ENCODE assay signal across 9 cellular contexts in genomic region chr1:89363638-89364536, GRCh38. TPM values are rescaled to one million over a fixed set of nuclear protein-coding genes. Genes with fewer than 3 reads are reported as not detected.
A peak's percentile ranks its signal among the peaks of the same experiment; 100 is the strongest.
DNase-seq lines count a peak whose midpoint lies in the region; ATAC-seq and TF ChIP-seq lines count a peak whose summit lies in the region.
"Had no signal": no experiment of that assay in that cellular context is flagged by ENCODE, and none has a peak within 500 bp of the region (broad histone marks: within the 10 kb centered on the region; RNA-seq: fewer than 3 reads in every experiment).

Gene GBP6, plus strand, starts transcription at chr1:89364059. Its CDS starts 4,493 bp downstream, at chr1:89368552.

- TF ChIP-seq POLR2A in heart left ventricle (IDR thresholded peaks at IDR 0.05) = no peak

- H3K9ac ChIP-seq in PC-3 (ENCODE audit: low read length) = peak within 1 kb of the TSS; percentile 53

- H3K27ac ChIP-seq in CD4-positive, alpha-beta memory T cell (ENCODE audit: low read depth, low read length) = no peak within 1 kb of the TSS
- peak within 1 kb of the TSS; percentile 88 for H3K27ac ChIP-seq in PC-3 (ENCODE audit: low read length)
- H3K27ac ChIP-seq in heart left ventricle = peak within 1 kb of the TSS in 4 of 12 donors; percentile 6 to 24 (median 14)

- H3K9me3 ChIP-seq in CD4-positive, alpha-beta memory T cell (ENCODE audit: control insufficient read depth in 1 of 2, low read length in 2 of 2) = no peaks in the 10 kb centered on the region
- no peaks in the 10 kb centered on the region for H3K9me3 ChIP-seq in PC-3 (ENCODE audit: low read length)
- no peaks in the 10 kb centered on the region for H3K9me3 ChIP-seq in heart left ventricle

- peak within 1 kb of the TSS in 5 of 7 donors; percentile 12 to 38 (median 32) for H3K27ac Mint-ChIP-seq in CD4-positive, alpha-beta memory T cell
- no peak within 1 kb of the TSS for H3K27ac Mint-ChIP-seq in nephron progenitor cell

- CTCF ChIA-PET in CD4-positive, alpha-beta memory T cell (lab: Charles Lee; ENCODE audit: partially characterized antibody) = interaction anchor here (0.6 to 12.1 kb wide), 8 partner anchors 89 to 391 kb away, joined by 3 to 147 read pairs (median 4); no protein-coding TSS in a partner anchor
- CTCF ChIA-PET in PC-3 (lab: Charles Lee) = no interaction called here

- no peaks in the 10 kb centered on the region for H3K27me3 ChIP-seq in CD4-positive, alpha-beta memory T cell (ENCODE audit: insufficient read depth, low read length)
- H3K27me3 ChIP-seq in PC-3 (ENCODE audit: low read length) (peaks cover 3% of the 10 kb centered on the region; the same call in 1 of the 2 replicates), heart left ventricle (no peaks in the 10 kb centered on the region)

- no TSS peak for BruUV-seq in PC-3 (replicated peaks; lab: Mats Ljungman, UMichigan)

- H3K9me3 Mint-ChIP-seq in CD4-positive, alpha-beta memory T cell = no peaks in the 10 kb centered on the region
- H3K9me3 Mint-ChIP-seq in nephron progenitor cell = no peaks in the 10 kb centered on the region

- H3K4me3 Mint-ChIP-seq in CD4-positive, alpha-beta memory T cell = peak within 1 kb of the TSS in 5 of 8 donors; percentile 3 to 50 (median 26)
- no peak within 1 kb of the TSS for H3K4me3 Mint-ChIP-seq in nephron progenitor cell

- H3K79me2 ChIP-seq in PC-3 (ENCODE audit: low read length) = no peaks in the 10 kb centered on the region

- ATAC-seq in GM21447 (IDR thresholded peaks at IDR 0.05; ENCODE audit: unreplicated experiment) = peak; percentile 39
- ATAC-seq in PC-3 = peak; percentile 62
- ATAC-seq in heart left ventricle = peak; percentile 64 to 81 (median 76)
- ATAC-seq in HG03097 (IDR thresholded peaks at IDR 0.05; ENCODE audit: low FRiP score, unreplicated experiment) = no peak
- ATAC-seq: Panc1 had no signal

- no peaks in the 10 kb centered on the region for H3F3A ChIP-seq in PC-3 (ENCODE audit: low read length, unreplicated experiment)

- peaks cover 11% of the 10 kb centered on the region for H3K4me1 ChIP-seq in CD4-positive, alpha-beta memory T cell (ENCODE audit: insufficient read depth, low read length)
- H3K4me1 ChIP-seq in PC-3 (ENCODE audit: insufficient read depth, low read length) (peaks cover 23% of the 10 kb centered on the region), heart left ventricle (peaks cover 0 to 16% (median 13%) of the 10 kb centered on the region in 12 donors)

- no peak for DNase-seq in CD4-positive, alpha-beta memory T cell
- DNase-seq in PC-3 = peak; percentile 55
- peak in 2 of 5 donors; percentile 38 to 60 for DNase-seq in heart left ventricle
- DNase-seq in nephron progenitor cell = no peak
- no peak for DNase-seq in NCI-H748 treated with DMSO at 0.1 percent for 48 hours (lab: John Stamatoyannopoulos, UW)
- no peak for DNase-seq in NCI-H1105 (lab: John Stamatoyannopoulos, UW)

- H3K4me1 Mint-ChIP-seq in CD4-positive, alpha-beta memory T cell = peaks cover 9 to 17% (median 11%) of the 10 kb centered on the region in 4 donors
- peaks cover 15% of the 10 kb centered on the region for H3K4me1 Mint-ChIP-seq in nephron progenitor cell

- no peaks in the 10 kb centered on the region for H3K9me2 ChIP-seq in PC-3 (replicated peaks; ENCODE audit: low read length)

- H3K36me3 ChIP-seq in CD4-positive, alpha-beta memory T cell (ENCODE audit: insufficient read depth, low read length) = no peaks in the 10 kb centered on the region
- no peaks in the 10 kb centered on the region for H3K36me3 ChIP-seq in PC-3 (ENCODE audit: low read depth, low read length)
- H3K36me3 ChIP-seq in heart left ventricle = no peaks in the 10 kb centered on the region

- peaks cover 0 to 1% of the 10 kb centered on the region in 2 donors for H3K27me3 Mint-ChIP-seq in CD4-positive, alpha-beta memory T cell
- peaks cover 4% of the 10 kb centered on the region for H3K27me3 Mint-ChIP-seq in nephron progenitor cell (ENCODE audit: low read depth, poor library complexity)

- peaks cover 0 to 2% of the 10 kb centered on the region in 2 donors for H3K36me3 Mint-ChIP-seq in CD4-positive, alpha-beta memory T cell
- no peaks in the 10 kb centered on the region for H3K36me3 Mint-ChIP-seq in nephron progenitor cell (ENCODE audit: low read depth)

- POLR2A ChIA-PET in CD4-positive, alpha-beta memory T cell (lab: Charles Lee; ENCODE audit: partially characterized antibody) = interaction anchor here (1.0 to 1.3 kb wide), 2 partner anchors 95 to 362 kb away, joined by 3 to 5 read pairs; no protein-coding TSS in a partner anchor
- POLR2A ChIA-PET in PC-3 (lab: Charles Lee; ENCODE audit: unreplicated experiment) = no interaction called here

- intact Hi-C loops in CD4-positive, alpha-beta memory T cell (cut with micrococcal nuclease) = no loop called here
- intact Hi-C loops in PC-3 (cut with micrococcal nuclease) (no loop called here), heart left ventricle (cut with DNase I) (loop anchor here in 4 of 10 donors (5.0 to 10.0 kb wide), 3 partner anchors 91 to 367 kb away; no protein-coding TSS in a partner anchor)

- peak within 1 kb of the TSS; percentile 22; the same call in 1 of the 2 replicates for H2AFZ ChIP-seq in PC-3 (ENCODE audit: low read length)

- no peak within 1 kb of the TSS for H3K4me3 ChIP-seq in CD4-positive, alpha-beta memory T cell (ENCODE audit: low read length in 2 of 2)
- no peak within 1 kb of the TSS for H3K4me3 ChIP-seq in PC-3 (ENCODE audit: low read length)
- no peak within 1 kb of the TSS for H3K4me3 ChIP-seq in heart left ventricle

- no peak for TF ChIP-seq CTCF in PC-3 (conservative IDR thresholded peaks at IDR 0.05; ENCODE audit: low read depth, low read length)
- no peak for TF ChIP-seq CTCF in heart left ventricle (IDR thresholded peaks at IDR 0.05)
- no peak for TF ChIP-seq CTCF in nephron progenitor cell (IDR thresholded peaks at IDR 0.05)

- WGBS in heart left ventricle, 4 donors = 29 to 53% (median 40%) methylated on average over 9 to 10 of the region's 10 CpGs

- peak within 1 kb of the TSS; percentile 65 for H3K4me2 ChIP-seq in PC-3 (ENCODE audit: low read length)

- H4K20me1 ChIP-seq in PC-3 (ENCODE audit: low read length) = no peaks in the 10 kb centered on the region

RNA-seq across cellular contexts. Expression of gene GBP6, which starts in this region (rescaled TPM):
- under 1 TPM; 0.17 to 0.23 TPM for total RNA-seq in CD4-positive, alpha-beta memory T cell
- polyA plus RNA-seq in CD4-positive, alpha-beta memory T cell = under 1 TPM; 0.17 to 0.30 TPM
- total RNA-seq in PC-3 (2014; rRNA removed) (0.17 and 0.40 TPM in 2 replicates), heart left ventricle (under 1 TPM in 5 of 9 donors, not detected in 4; 0.09 to 0.67 (median 0.16) TPM)
- polyA plus RNA-seq in heart left ventricle = under 1 TPM in 1 of 2 donors, not detected in 1; 0.03 TPM

Comparison
In these comparisons a context has a peak if more than half of its experiments do, and no peak if none do; other contexts are left out.
1. Peak in DNase-seq, ATAC-seq, H3K27ac ChIP-seq, H3K9ac ChIP-seq and H3K4me2 ChIP-seq in PC-3; RNA of the gene not detected or under 1 TPM.
2. Peak in ATAC-seq in heart left ventricle; RNA of the gene not detected or under 1 TPM.